31 cellular contexts compared by ENCODE assay signal in genomic region chr17:41386227-41386626, GRCh38. TPM values are rescaled to one million over a fixed set of nuclear protein-coding genes. Genes with fewer than 3 reads are reported as not detected.
"Had no signal": no experiment of that assay in that cellular context is flagged by ENCODE, and none has a peak within 500 bp of the region (broad histone marks: within the 10 kb centered on the region; RNA-seq: fewer than 3 reads in every experiment).

No MANE protein-coding gene starts in this region.

- H3K4me1 ChIP-seq: colonic mucosa, esophagus muscularis mucosa, esophagus squamous epithelium, gastrocnemius medialis, gastroesophageal sphincter, heart left ventricle, heart right ventricle had no signal

- ATAC-seq: effector memory CD8-positive, alpha-beta T cell; esophagus mucosa; foreskin keratinocyte; gastrocnemius medialis; gastroesophageal sphincter; heart left ventricle; heart right ventricle had no signal

- H3K27ac ChIP-seq: colonic mucosa, coronary artery, dorsolateral prefrontal cortex, epithelial cell of prostate, esophagus muscularis mucosa, esophagus squamous epithelium, foreskin keratinocyte, gastrocnemius medialis, gastroesophageal sphincter, heart left ventricle, heart right ventricle, hepatocyte had no signal

- DNase-seq: colonic mucosa; cortex of kidney; dermis blood vessel endothelial cell; dorsolateral prefrontal cortex; effector CD4-positive, alpha-beta T cell; effector CD8-positive, alpha-beta T cell; effector memory CD4-positive, alpha-beta T cell; effector memory CD8-positive, alpha-beta T cell; erythroblast; esophagus squamous epithelium; foreskin fibroblast; foreskin keratinocyte; foreskin melanocyte; gastrocnemius medialis; glutamatergic neuron; head of caudate nucleus; heart left ventricle; heart right ventricle had no signal

- H3K9me3 ChIP-seq: colonic mucosa had no signal

- FAIRE-seq: endometrium, endothelial cell of umbilical vein, frontal cortex had no signal

- H3K4me1 Mint-ChIP-seq: endodermal cell had no signal

- H3K4me2 ChIP-seq: hepatocyte had no signal

- H3K36me3 ChIP-seq: colonic mucosa, esophagus muscularis mucosa, esophagus squamous epithelium, gastrocnemius medialis, gastroesophageal sphincter, heart left ventricle, heart right ventricle had no signal

- H3K4me3 Mint-ChIP-seq: dendritic cell treated with granulocyte-macrophage colony-stimulating factor and Interleukin-4, amounts not matched to agents 40 ng/mL and 50 ng/mL, for 4 days; effector memory CD8-positive, alpha-beta T cell; endodermal cell had no signal

- H3K4me3 ChIP-seq: colonic mucosa, coronary artery, dorsolateral prefrontal cortex, esophagus muscularis mucosa, esophagus squamous epithelium, gastrocnemius medialis, gastroesophageal sphincter, heart left ventricle, heart right ventricle, hepatocyte had no signal

- H3K27ac Mint-ChIP-seq: dendritic cell treated with granulocyte-macrophage colony-stimulating factor and Interleukin-4, amounts not matched to agents 40 ng/mL and 50 ng/mL, for 4 days; effector memory CD8-positive, alpha-beta T cell; endodermal cell had no signal

RNA-seq across cellular contexts. Expression of gene KRT34, which starts 4.1 kb away (rescaled TPM):
- polyA plus RNA-seq: endothelial cell of umbilical vein, heart left ventricle, heart right ventricle, hepatocyte had no signal

RNA-seq across cellular contexts. Expression of gene KRT31, which starts 11.2 kb away (rescaled TPM):
- polyA plus RNA-seq: endothelial cell of umbilical vein, fibroblast of lung, heart left ventricle, hepatocyte had no signal

RNA-seq across cellular contexts. Expression of gene KRT33B, which starts 16.6 kb away (rescaled TPM):
- polyA plus RNA-seq: endothelial cell of umbilical vein, fibroblast of lung, heart left ventricle, heart right ventricle had no signal

RNA-seq across cellular contexts. Expression of gene KRT33A, which starts 35.6 kb away (rescaled TPM):
- polyA plus RNA-seq: endothelial cell of umbilical vein, fibroblast of lung, foreskin keratinocyte, heart left ventricle, heart right ventricle, hepatocyte had no signal

RNA-seq across cellular contexts. Expression of gene KRT37, which starts 38.2 kb away (rescaled TPM):
- polyA plus RNA-seq: endothelial cell of umbilical vein, esophagus, fibroblast of lung, heart left ventricle, heart right ventricle, hepatocyte had no signal
